ENCODE assay signal across 1 cellular context in the genomic region with DNA sequence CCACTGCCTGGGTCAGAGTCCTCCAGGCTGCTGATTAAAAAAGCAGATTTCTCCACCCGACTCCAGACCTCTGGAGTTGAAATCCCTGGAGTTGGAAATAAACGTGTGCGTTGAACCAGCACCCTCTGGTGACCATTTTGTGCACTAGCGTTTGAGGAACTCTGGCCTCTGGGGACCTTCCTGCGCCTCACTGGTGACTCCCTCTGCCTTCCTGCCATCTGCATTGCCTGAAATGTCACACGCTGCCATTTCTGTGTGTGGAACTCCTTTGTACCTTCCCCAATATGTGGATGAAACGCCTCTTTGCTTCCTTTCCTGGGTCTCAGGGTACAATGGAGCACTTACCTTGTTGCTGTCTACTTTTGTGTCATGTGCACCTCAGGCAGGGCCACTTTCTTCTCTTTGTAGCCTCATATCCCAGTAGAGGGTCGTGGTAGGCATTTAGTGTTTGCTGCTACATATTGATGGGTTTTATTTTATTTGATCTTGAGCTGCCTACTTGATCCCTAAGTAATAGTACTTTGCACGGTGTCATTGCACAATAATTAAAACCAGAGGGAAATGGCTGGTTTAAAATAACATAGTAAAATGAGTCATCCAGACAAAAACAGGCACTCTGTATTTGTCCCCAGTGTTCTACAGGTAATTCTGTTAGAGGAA.
TF ChIP-seq lines count a peak whose summit lies in the region.

No MANE protein-coding gene starts in this region.

TF ChIP-seq in HEK293, 187 proteins besides CTCF, POLR2A, EP300 and RAD21 (continued from another document):
- TF ChIP-seq, protein P1, sequence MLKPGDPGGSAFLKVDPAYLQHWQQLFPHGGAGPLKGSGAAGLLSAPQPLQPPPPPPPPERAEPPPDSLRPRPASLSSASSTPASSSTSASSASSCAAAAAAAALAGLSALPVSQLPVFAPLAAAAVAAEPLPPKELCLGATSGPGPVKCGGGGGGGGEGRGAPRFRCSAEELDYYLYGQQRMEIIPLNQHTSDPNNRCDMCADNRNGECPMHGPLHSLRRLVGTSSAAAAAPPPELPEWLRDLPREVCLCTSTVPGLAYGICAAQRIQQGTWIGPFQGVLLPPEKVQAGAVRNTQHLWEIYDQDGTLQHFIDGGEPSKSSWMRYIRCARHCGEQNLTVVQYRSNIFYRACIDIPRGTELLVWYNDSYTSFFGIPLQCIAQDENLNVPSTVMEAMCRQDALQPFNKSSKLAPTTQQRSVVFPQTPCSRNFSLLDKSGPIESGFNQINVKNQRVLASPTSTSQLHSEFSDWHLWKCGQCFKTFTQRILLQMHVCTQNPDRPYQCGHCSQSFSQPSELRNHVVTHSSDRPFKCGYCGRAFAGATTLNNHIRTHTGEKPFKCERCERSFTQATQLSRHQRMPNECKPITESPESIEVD (tag by site-specific recombination; IDR thresholded peaks at IDR 0.05), result peak; percentile 67
- TF ChIP-seq, protein P2, sequence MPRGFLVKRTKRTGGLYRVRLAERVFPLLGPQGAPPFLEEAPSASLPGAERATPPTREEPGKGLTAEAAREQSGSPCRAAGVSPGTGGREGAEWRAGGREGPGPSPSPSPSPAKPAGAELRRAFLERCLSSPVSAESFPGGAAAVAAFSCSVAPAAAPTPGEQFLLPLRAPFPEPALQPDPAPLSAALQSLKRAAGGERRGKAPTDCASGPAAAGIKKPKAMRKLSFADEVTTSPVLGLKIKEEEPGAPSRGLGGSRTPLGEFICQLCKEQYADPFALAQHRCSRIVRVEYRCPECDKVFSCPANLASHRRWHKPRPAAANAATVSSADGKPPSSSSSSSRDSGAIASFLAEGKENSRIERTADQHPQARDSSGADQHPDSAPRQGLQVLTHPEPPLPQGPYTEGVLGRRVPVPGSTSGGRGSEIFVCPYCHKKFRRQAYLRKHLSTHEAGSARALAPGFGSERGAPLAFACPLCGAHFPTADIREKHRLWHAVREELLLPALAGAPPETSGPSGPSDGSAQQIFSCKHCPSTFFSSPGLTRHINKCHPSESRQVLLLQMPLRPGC (tag by site-specific recombination; IDR thresholded peaks at IDR 0.05), result no peak
- no peak for TF ChIP-seq ZNF521 (tag by site-specific recombination; IDR thresholded peaks at IDR 0.05)
- TF ChIP-seq ZNF248 (tag by site-specific recombination; IDR thresholded peaks at IDR 0.05), result no peak
- peak; percentile 54 for TF ChIP-seq ZBTB48 (tag by site-specific recombination; IDR thresholded peaks at IDR 0.05)
- peak; percentile 88 for TF ChIP-seq IKZF3 (tag by site-specific recombination; IDR thresholded peaks at IDR 0.05)
- TF ChIP-seq ZNF16 (tag by site-specific recombination; IDR thresholded peaks at IDR 0.05; ENCODE audit: low read depth), result no peak
- TF ChIP-seq, protein P3, sequence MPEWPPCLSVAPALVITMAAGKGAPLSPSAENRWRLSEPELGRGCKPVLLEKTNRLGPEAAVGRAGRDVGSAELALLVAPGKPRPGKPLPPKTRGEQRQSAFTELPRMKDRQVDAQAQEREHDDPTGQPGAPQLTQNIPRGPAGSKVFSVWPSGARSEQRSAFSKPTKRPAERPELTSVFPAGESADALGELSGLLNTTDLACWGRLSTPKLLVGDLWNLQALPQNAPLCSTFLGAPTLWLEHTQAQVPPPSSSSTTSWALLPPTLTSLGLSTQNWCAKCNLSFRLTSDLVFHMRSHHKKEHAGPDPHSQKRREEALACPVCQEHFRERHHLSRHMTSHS (tag by site-specific recombination; IDR thresholded peaks at IDR 0.05), result no peak
- no peak for TF ChIP-seq GLI2 (tag by site-specific recombination; IDR thresholded peaks at IDR 0.05; ENCODE audit: borderline replicate concordance, low read depth)
- no peak for TF ChIP-seq ZBTB1 (tag by site-specific recombination; IDR thresholded peaks at IDR 0.05)
- TF ChIP-seq ZNF677 (tag by site-specific recombination; IDR thresholded peaks at IDR 0.05), result no peak
- TF ChIP-seq KLF7 (tag by site-specific recombination; IDR thresholded peaks at IDR 0.05; ENCODE audit: borderline replicate concordance), result no peak
- TF ChIP-seq HOXA7 (CRISPR knock-in tag; IDR thresholded peaks at IDR 0.05; ENCODE audit: borderline replicate concordance), result no peak
- TF ChIP-seq YY1 (tag by site-specific recombination; IDR thresholded peaks at IDR 0.05), result no peak
- no peak for TF ChIP-seq ZEB2 (tag by site-specific recombination; IDR thresholded peaks at IDR 0.05)
- TF ChIP-seq, protein P4, sequence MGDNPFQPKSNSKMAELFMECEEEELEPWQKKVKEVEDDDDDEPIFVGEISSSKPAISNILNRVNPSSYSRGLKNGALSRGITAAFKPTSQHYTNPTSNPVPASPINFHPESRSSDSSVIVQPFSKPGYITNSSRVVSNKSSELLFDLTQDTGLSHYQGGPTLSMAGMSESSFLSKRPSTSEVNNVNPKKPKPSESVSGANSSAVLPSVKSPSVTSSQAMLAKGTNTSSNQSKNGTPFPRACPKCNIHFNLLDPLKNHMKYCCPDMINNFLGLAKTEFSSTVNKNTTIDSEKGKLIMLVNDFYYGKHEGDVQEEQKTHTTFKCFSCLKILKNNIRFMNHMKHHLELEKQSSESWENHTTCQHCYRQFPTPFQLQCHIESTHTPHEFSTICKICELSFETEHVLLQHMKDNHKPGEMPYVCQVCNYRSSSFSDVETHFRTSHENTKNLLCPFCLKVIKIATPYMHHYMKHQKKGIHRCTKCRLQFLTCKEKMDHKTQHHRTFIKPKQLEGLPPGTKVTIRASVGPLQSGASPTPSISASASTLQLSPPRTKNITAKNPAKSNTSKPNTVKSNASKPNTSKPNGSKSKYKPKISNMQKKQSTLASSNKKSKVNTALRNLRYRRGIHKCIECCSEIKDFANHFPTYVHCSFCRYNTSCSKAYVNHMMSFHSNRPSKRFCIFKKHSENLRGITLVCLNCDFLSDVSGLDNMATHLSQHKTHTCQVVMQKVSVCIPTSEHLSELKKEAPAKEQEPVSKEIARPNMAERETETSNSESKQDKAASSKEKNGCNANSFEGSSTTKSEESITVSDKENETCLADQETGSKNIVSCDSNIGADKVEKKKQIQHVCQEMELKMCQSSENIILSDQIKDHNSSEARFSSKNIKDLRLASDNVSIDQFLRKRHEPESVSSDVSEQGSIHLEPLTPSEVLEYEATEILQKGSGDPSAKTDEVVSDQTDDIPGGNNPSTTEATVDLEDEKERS (tag by site-specific recombination; IDR thresholded peaks at IDR 0.05), result no peak
- TF ChIP-seq YY2 (tag by site-specific recombination; IDR thresholded peaks at IDR 0.05), result no peak
- no peak for TF ChIP-seq ZNF529 (tag by site-specific recombination; IDR thresholded peaks at IDR 0.05; ENCODE audit: insufficient replicate concordance)
- TF ChIP-seq GLI4 (tag by site-specific recombination; IDR thresholded peaks at IDR 0.05), result no peak
- no peak for TF ChIP-seq ZNF785 (tag by site-specific recombination; IDR thresholded peaks at IDR 0.05)
- no peak for TF ChIP-seq ZNF223 (tag by site-specific recombination; IDR thresholded peaks at IDR 0.05)
- no peak for TF ChIP-seq ZNF10 (tag by site-specific recombination; IDR thresholded peaks at IDR 0.05)
- TF ChIP-seq ZNF202 (tag by site-specific recombination; IDR thresholded peaks at IDR 0.05; ENCODE audit: borderline replicate concordance), result no peak
- no peak for TF ChIP-seq ZNF221 (tag by site-specific recombination; IDR thresholded peaks at IDR 0.05; ENCODE audit: borderline replicate concordance)
- peak; percentile 91 for TF ChIP-seq ZNF654 (tag by site-specific recombination; IDR thresholded peaks at IDR 0.05; ENCODE audit: low read depth)
- TF ChIP-seq, protein P5, sequence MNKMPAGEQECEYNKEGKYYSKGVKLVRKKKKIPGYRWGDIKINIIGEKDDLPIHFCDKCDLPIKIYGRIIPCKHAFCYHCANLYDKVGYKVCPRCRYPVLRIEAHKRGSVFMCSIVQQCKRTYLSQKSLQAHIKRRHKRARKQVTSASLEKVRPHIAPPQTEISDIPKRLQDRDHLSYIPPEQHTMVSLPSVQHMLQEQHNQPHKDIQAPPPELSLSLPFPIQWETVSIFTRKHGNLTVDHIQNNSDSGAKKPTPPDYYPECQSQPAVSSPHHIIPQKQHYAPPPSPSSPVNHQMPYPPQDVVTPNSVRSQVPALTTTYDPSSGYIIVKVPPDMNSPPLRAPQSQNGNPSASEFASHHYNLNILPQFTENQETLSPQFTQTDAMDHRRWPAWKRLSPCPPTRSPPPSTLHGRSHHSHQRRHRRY (tag by site-specific recombination; IDR thresholded peaks at IDR 0.05), result no peak
- TF ChIP-seq ZSCAN30 (tag by site-specific recombination; IDR thresholded peaks at IDR 0.05), result peak; percentile 28; the same call in 1 of the 2 replicates
- TF ChIP-seq ZNF830 (tag by site-specific recombination; IDR thresholded peaks at IDR 0.05; ENCODE audit: low read depth), result no peak
- no peak for TF ChIP-seq ZNF114 (tag by site-specific recombination; IDR thresholded peaks at IDR 0.05)
- 0 out of 2 replicates have a peak, but pooled peaks have one; percentile 18 for TF ChIP-seq SCRT1 (tag by site-specific recombination; IDR thresholded peaks at IDR 0.05; ENCODE audit: borderline replicate concordance)
- no peak for TF ChIP-seq ZNF292 (tag by site-specific recombination; IDR thresholded peaks at IDR 0.05; ENCODE audit: borderline replicate concordance, low read depth)
- no peak for TF ChIP-seq ZNF175 (tag by site-specific recombination; IDR thresholded peaks at IDR 0.05)
- TF ChIP-seq, protein P6, sequence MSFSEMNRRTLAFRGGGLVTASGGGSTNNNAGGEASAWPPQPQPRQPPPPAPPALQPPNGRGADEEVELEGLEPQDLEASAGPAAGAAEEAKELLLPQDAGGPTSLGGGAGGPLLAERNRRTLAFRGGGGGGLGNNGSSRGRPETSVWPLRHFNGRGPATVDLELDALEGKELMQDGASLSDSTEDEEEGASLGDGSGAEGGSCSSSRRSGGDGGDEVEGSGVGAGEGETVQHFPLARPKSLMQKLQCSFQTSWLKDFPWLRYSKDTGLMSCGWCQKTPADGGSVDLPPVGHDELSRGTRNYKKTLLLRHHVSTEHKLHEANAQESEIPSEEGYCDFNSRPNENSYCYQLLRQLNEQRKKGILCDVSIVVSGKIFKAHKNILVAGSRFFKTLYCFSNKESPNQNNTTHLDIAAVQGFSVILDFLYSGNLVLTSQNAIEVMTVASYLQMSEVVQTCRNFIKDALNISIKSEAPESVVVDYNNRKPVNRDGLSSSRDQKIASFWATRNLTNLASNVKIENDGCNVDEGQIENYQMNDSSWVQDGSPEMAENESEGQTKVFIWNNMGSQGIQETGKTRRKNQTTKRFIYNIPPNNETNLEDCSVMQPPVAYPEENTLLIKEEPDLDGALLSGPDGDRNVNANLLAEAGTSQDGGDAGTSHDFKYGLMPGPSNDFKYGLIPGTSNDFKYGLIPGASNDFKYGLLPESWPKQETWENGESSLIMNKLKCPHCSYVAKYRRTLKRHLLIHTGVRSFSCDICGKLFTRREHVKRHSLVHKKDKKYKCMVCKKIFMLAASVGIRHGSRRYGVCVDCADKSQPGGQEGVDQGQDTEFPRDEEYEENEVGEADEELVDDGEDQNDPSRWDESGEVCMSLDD (tag by site-specific recombination; IDR thresholded peaks at IDR 0.05), result no peak
- no peak for TF ChIP-seq ZNF707 (tag by site-specific recombination; IDR thresholded peaks at IDR 0.05)
- TF ChIP-seq ZFP41 (tag by site-specific recombination; IDR thresholded peaks at IDR 0.05; ENCODE audit: borderline replicate concordance), result no peak
- TF ChIP-seq, protein P7, sequence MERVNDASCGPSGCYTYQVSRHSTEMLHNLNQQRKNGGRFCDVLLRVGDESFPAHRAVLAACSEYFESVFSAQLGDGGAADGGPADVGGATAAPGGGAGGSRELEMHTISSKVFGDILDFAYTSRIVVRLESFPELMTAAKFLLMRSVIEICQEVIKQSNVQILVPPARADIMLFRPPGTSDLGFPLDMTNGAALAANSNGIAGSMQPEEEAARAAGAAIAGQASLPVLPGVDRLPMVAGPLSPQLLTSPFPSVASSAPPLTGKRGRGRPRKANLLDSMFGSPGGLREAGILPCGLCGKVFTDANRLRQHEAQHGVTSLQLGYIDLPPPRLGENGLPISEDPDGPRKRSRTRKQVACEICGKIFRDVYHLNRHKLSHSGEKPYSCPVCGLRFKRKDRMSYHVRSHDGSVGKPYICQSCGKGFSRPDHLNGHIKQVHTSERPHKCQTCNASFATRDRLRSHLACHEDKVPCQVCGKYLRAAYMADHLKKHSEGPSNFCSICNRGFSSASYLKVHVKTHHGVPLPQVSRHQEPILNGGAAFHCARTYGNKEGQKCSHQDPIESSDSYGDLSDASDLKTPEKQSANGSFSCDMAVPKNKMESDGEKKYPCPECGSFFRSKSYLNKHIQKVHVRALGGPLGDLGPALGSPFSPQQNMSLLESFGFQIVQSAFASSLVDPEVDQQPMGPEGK (tag by site-specific recombination; IDR thresholded peaks at IDR 0.05), result no peak
